In the genomic region with DNA sequence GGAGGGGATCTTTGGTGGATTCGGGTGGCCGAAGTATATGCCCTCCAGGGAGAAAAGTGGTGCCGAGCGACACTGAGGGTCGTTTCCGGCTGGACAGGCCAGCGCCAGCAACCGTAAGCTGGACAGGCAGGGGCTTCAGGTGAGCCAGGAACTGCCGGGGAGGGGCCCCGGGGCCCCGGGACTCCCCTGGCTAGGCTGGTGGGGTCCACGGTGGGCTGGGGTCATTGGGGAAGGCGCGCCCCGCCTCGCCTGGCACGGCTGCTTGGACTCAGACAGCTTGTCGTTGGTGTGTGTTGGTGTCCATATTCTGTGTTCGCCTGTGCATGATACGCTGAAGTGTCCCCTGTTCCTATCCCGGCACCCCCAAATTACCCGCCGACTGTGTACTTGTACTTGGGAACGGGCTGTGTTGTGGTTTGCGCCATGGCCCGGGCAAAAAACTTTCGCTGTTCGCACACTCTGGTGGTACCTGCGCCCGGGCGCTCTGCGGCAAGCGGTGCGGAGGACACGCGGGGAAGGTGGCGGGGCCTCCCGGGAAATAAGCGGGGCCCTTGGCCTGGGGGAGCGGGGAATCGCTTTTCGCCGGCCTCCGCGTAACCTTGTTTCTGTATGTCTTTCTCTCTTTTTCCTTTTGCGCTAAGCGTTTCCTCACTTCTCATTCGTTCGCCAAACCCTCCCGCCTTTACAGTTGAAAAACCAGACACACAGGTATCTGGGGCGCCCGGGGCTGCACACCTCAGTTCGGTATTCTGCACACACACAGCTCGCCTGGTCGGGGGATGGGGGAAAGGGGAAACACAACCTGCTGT, we compare ENCODE assay signal across 12 cellular contexts. TPM values are rescaled to one million over a fixed set of nuclear protein-coding genes. Genes with fewer than 3 reads are reported as not detected.
DNase-seq lines count a peak whose midpoint lies in the region; ATAC-seq, FAIRE-seq and TF ChIP-seq lines count a peak whose summit lies in the region.
"Had no signal": no experiment of that assay in that cellular context is flagged by ENCODE, and none has a peak within 500 bp of the region (broad histone marks: within the 10 kb centered on the region; RNA-seq: fewer than 3 reads in every experiment).

No MANE protein-coding gene starts in this region.

- FAIRE-seq in keratinocyte (lab: Jason Lieb, UNC) (no peak), H54 (lab: Jason Lieb, UNC) (no peak)

- TF ChIP-seq POLR2A in H54 (IDR thresholded peaks at IDR 0.05; ENCODE audit: low read depth, low read length), result no peak

- H3K27me3 ChIP-seq in left ventricle myocardium inferior (ENCODE audit: low read depth) (peaks cover 90% of the 10 kb centered on the region), keratinocyte (ENCODE audit: control insufficient read depth, extremely low read depth, insufficient read depth, low read length) (peaks cover 52% of the 10 kb centered on the region)

- no peaks in the 10 kb centered on the region for H4K20me1 ChIP-seq in keratinocyte (ENCODE audit: control insufficient read depth, extremely low read depth, insufficient read depth, low read length)

- H3K4me3 ChIP-seq in left ventricle myocardium inferior, result peak overlapping the region; percentile 55
- peak overlapping the region; percentile 8 to 51 (median 45) for H3K4me3 ChIP-seq in keratinocyte (ENCODE audit: control insufficient read depth in 2 of 3, extremely low read depth in 1 of 3, insufficient read depth in 2 of 3, low read depth in 1 of 3, low read length in 3 of 3)

- H3K27ac ChIP-seq in left ventricle myocardium inferior (replicated peaks) (no peak overlapping the region), keratinocyte (ENCODE audit: control insufficient read depth, insufficient read depth, low read length) (no peak overlapping the region)
- H3K27ac ChIP-seq: gastroesophageal sphincter had no signal

- H3K4me1 Mint-ChIP-seq in activated naive CD8-positive, alpha-beta T cell treated with anti-CD3 and anti-CD28 coated beads for 36 hours, result peaks cover 7% of the 10 kb centered on the region
- H3K4me1 Mint-ChIP-seq in type B pancreatic cell (ENCODE audit: unreplicated experiment), result peaks cover 15% of the 10 kb centered on the region
- H3K4me1 Mint-ChIP-seq in activated CD4-positive, alpha-beta T cell treated with anti-CD3 and anti-CD28 coated beads, Interleukin-2, amount 10 ng/mL, durations not matched to agents 7 days and 5 days, result peaks cover 18% of the 10 kb centered on the region

- no peaks in the 10 kb centered on the region for H3K79me2 ChIP-seq in keratinocyte (ENCODE audit: control insufficient read depth, insufficient read depth, low read length)

- intact Hi-C loops in left ventricle myocardium inferior (cut with micrococcal nuclease), result no loop called here
- intact Hi-C loops in Right ventricle myocardium superior (cut with DNase I), result no loop called here

- H2AFZ ChIP-seq in keratinocyte (ENCODE audit: control insufficient read depth, low read length), result peak overlapping the region; percentile 1

- H3K4me3 Mint-ChIP-seq in activated naive CD8-positive, alpha-beta T cell treated with anti-CD3 and anti-CD28 coated beads for 36 hours, result peak overlapping the region; percentile 48
- peak overlapping the region; percentile 85 for H3K4me3 Mint-ChIP-seq in type B pancreatic cell
- no peak overlapping the region for H3K4me3 Mint-ChIP-seq in activated CD4-positive, alpha-beta T cell treated with anti-CD3 and anti-CD28 coated beads, Interleukin-2, amount 10 ng/mL, durations not matched to agents 7 days and 5 days

- H3K36me3 ChIP-seq in left ventricle myocardium inferior (no peaks in the 10 kb centered on the region), keratinocyte (ENCODE audit: control insufficient read depth in 2 of 2, extremely low read depth in 1 of 2, insufficient read depth in 2 of 2, low read length in 2 of 2) (no peaks in the 10 kb centered on the region)
- H3K36me3 ChIP-seq: gastroesophageal sphincter had no signal

- no peak overlapping the region for H3K9ac ChIP-seq in keratinocyte (ENCODE audit: control insufficient read depth, extremely low read depth, insufficient read depth, low read length)

- POLR2A ChIA-PET in activated CD4-positive, alpha-beta T cell treated with anti-CD3 and anti-CD28 coated beads, Interleukin-2, amount 10 ng/mL, durations not matched to agents 7 days and 5 days (lab: Charles Lee), result no interaction called here

- peaks cover 32% of the 10 kb centered on the region for H3K4me1 ChIP-seq in left ventricle myocardium inferior
- H3K4me1 ChIP-seq in keratinocyte (ENCODE audit: control insufficient read depth, extremely low read depth, insufficient read depth, low read length), result peaks cover 6% of the 10 kb centered on the region

- peak overlapping the region; percentile 78 for H3K4me2 ChIP-seq in keratinocyte (ENCODE audit: control insufficient read depth, extremely low read depth, insufficient read depth, low read depth, low read length)

- H3K9me3 Mint-ChIP-seq in activated naive CD8-positive, alpha-beta T cell treated with anti-CD3 and anti-CD28 coated beads for 36 hours, result no peaks in the 10 kb centered on the region
- H3K9me3 Mint-ChIP-seq in type B pancreatic cell, result no peaks in the 10 kb centered on the region
- H3K9me3 Mint-ChIP-seq in activated CD4-positive, alpha-beta T cell treated with anti-CD3 and anti-CD28 coated beads, Interleukin-2, amount 10 ng/mL, durations not matched to agents 7 days and 5 days, result no peaks in the 10 kb centered on the region
- H3K9me3 Mint-ChIP-seq: stimulated activated memory B cell treated with anti-CD40 and anti-IgM and Interleukin-4, amounts not matched to agents 10 μg/mL and 1 μg/mL and 100 μg/mL, for 72 hours had no signal

- no peak for DNase-seq in left ventricle myocardium inferior
- no peak for DNase-seq in Right ventricle myocardium superior
- no peak for DNase-seq in activated naive CD8-positive, alpha-beta T cell treated with anti-CD3 and anti-CD28 coated beads for 36 hours
- no peak for DNase-seq in keratinocyte (ENCODE audit: low read depth, low spot score)
- DNase-seq in type B pancreatic cell (ENCODE audit: extremely low spot score, unreplicated experiment), result no peak
- no peak for DNase-seq in activated CD4-positive, alpha-beta T cell treated with anti-CD3 and anti-CD28 coated beads, Interleukin-2, amount 10 ng/mL, durations not matched to agents 7 days and 5 days
- DNase-seq in H54 (ENCODE audit: insufficient read length, low spot score), result no peak
- DNase-seq: NCI-H1048, T1000 had no signal

- dilution Hi-C loops in keratinocyte (cut with MboI; ENCODE audit: extremely low pct_ligation_motif_present, low sequenced_read_pairs), result loop anchor here (25.0 kb wide), 1 partner anchor 357 kb away; no protein-coding TSS in a partner anchor

- H3K27me3 Mint-ChIP-seq in activated naive CD8-positive, alpha-beta T cell treated with anti-CD3 and anti-CD28 coated beads for 36 hours, result peaks cover 73% of the 10 kb centered on the region
- H3K27me3 Mint-ChIP-seq in type B pancreatic cell, result peaks cover 62% of the 10 kb centered on the region
- H3K27me3 Mint-ChIP-seq in activated CD4-positive, alpha-beta T cell treated with anti-CD3 and anti-CD28 coated beads, Interleukin-2, amount 10 ng/mL, durations not matched to agents 7 days and 5 days, result peaks cover 71% of the 10 kb centered on the region

- CTCF ChIA-PET in activated CD4-positive, alpha-beta T cell treated with anti-CD3 and anti-CD28 coated beads, Interleukin-2, amount 10 ng/mL, durations not matched to agents 7 days and 5 days (lab: Charles Lee), result no interaction called here

- H3K9me3 ChIP-seq in left ventricle myocardium inferior (replicated peaks), result no peaks in the 10 kb centered on the region
- H3K9me3 ChIP-seq in keratinocyte (ENCODE audit: control insufficient read depth, low read depth, low read length), result no peaks in the 10 kb centered on the region
- H3K9me3 ChIP-seq: gastroesophageal sphincter had no signal

- TF ChIP-seq CTCF in left ventricle myocardium inferior (IDR thresholded peaks at IDR 0.05; ENCODE audit: borderline replicate concordance) (no peak), keratinocyte (optimal IDR thresholded peaks at IDR 0.05 in 1 of 3, IDR thresholded peaks at IDR 0.05 in 1 of 3, conservative IDR thresholded peaks at IDR 0.05 in 1 of 3; ENCODE audit: extremely low read depth in 1 of 3, insufficient read depth in 2 of 3, low read length in 3 of 3) (no peak), type B pancreatic cell (conservative IDR thresholded peaks at IDR 0.05) (no peak)

- ATAC-seq in Right ventricle myocardium superior (ENCODE audit: poor library complexity), result no peak
- ATAC-seq in GM21390 (IDR thresholded peaks at IDR 0.05; ENCODE audit: unreplicated experiment), result no peak
- ATAC-seq: gastroesophageal sphincter; stimulated activated memory B cell treated with anti-CD40 and anti-IgM and Interleukin-4, amounts not matched to agents 10 μg/mL and 1 μg/mL and 100 μg/mL, for 72 hours had no signal

- H3K9me1 ChIP-seq in keratinocyte (ENCODE audit: control insufficient read depth, extremely low read depth, insufficient read depth, low read length), result no peaks in the 10 kb centered on the region

- H3K36me3 Mint-ChIP-seq in activated naive CD8-positive, alpha-beta T cell treated with anti-CD3 and anti-CD28 coated beads for 36 hours, result no peaks in the 10 kb centered on the region
- no peaks in the 10 kb centered on the region for H3K36me3 Mint-ChIP-seq in type B pancreatic cell
- H3K36me3 Mint-ChIP-seq in activated CD4-positive, alpha-beta T cell treated with anti-CD3 and anti-CD28 coated beads, Interleukin-2, amount 10 ng/mL, durations not matched to agents 7 days and 5 days (ENCODE audit: low read depth), result no peaks in the 10 kb centered on the region
- H3K36me3 Mint-ChIP-seq: stimulated activated memory B cell treated with anti-CD40 and anti-IgM and Interleukin-4, amounts not matched to agents 10 μg/mL and 1 μg/mL and 100 μg/mL, for 72 hours had no signal

- no peak overlapping the region for H3K27ac Mint-ChIP-seq in activated naive CD8-positive, alpha-beta T cell treated with anti-CD3 and anti-CD28 coated beads for 36 hours
- peak overlapping the region; percentile 86 for H3K27ac Mint-ChIP-seq in type B pancreatic cell
- no peak overlapping the region for H3K27ac Mint-ChIP-seq in activated CD4-positive, alpha-beta T cell treated with anti-CD3 and anti-CD28 coated beads, Interleukin-2, amount 10 ng/mL, durations not matched to agents 7 days and 5 days
- H3K27ac Mint-ChIP-seq: stimulated activated memory B cell treated with anti-CD40 and anti-IgM and Interleukin-4, amounts not matched to agents 10 μg/mL and 1 μg/mL and 100 μg/mL, for 72 hours had no signal

RNA-seq across cellular contexts. Expression of a gene that starts 3.2 kb away (rescaled TPM):
- total RNA-seq in left ventricle myocardium inferior (1,444 TPM), Right ventricle myocardium superior (1,453 TPM), type B pancreatic cell (ENCODE audit: low replicate concordance) (1,005 and 1,406 TPM in 2 replicates)
- 100 to 1,000 TPM; 779 to 785 TPM for total RNA-seq in activated naive CD8-positive, alpha-beta T cell treated with anti-CD3 and anti-CD28 coated beads for 36 hours
- 521 to 1,373 TPM (median 560 TPM) in 3 replicates for polyA plus RNA-seq in keratinocyte
- polyA plus RNA-seq in keratinocyte (2011; ENCODE audit: low read depth), result 345 TPM
- 1,324 and 1,529 TPM in 2 replicates for polyA plus RNA-seq in keratinocyte (2011; cell fraction: cytosol; rRNA removed)
- 473 and 571 TPM in 2 replicates for polyA plus RNA-seq in keratinocyte (2011; cell fraction: nucleus; rRNA removed)
- 763 and 836 TPM in 2 replicates for polyA plus RNA-seq in keratinocyte (2012; ENCODE audit: low replicate concordance)
- polyA minus RNA-seq in keratinocyte, result 1,008 to 2,459 TPM (median 1,365 TPM) in 3 replicates
- polyA minus RNA-seq in keratinocyte (2011; cell fraction: cytosol; rRNA and poly(A)+ RNA removed), result 759 TPM
- polyA minus RNA-seq in keratinocyte (2011; cell fraction: nucleus; rRNA and poly(A)+ RNA removed), result 166 and 235 TPM in 2 replicates
- 1,000 to 10,000 TPM; 1,022 to 1,326 TPM for total RNA-seq in activated CD4-positive, alpha-beta T cell treated with anti-CD3 and anti-CD28 coated beads, Interleukin-2, amount 10 ng/mL, durations not matched to agents 7 days and 5 days

RNA-seq across cellular contexts. Expression of a gene that starts 5.0 kb away (rescaled TPM):
- total RNA-seq in left ventricle myocardium inferior, result 0.25 TPM
- 0.13 TPM for total RNA-seq in Right ventricle myocardium superior
- 1 to 10 TPM; 1.0 to 1.3 TPM for total RNA-seq in activated naive CD8-positive, alpha-beta T cell treated with anti-CD3 and anti-CD28 coated beads for 36 hours
- polyA plus RNA-seq in keratinocyte, result 0.25 to 0.37 TPM (median 0.31 TPM) in 3 replicates
- polyA plus RNA-seq in keratinocyte (2011; ENCODE audit: low read depth), result 0.89 TPM
- 0.25 and 0.27 TPM in 2 replicates for polyA plus RNA-seq in keratinocyte (2011; cell fraction: cytosol; rRNA removed)
- 0.24 and 0.32 TPM in 2 replicates for polyA plus RNA-seq in keratinocyte (2011; cell fraction: nucleus; rRNA removed)
- 0.16 TPM in 1 of 2 replicates, not detected in the other for polyA plus RNA-seq in keratinocyte (2012; ENCODE audit: low replicate concordance)
- polyA minus RNA-seq in keratinocyte, result 0.13 to 0.40 TPM in 2 of 3 replicates, not detected in the other
- not detected for polyA minus RNA-seq in keratinocyte (2011; cell fraction: cytosol; rRNA and poly(A)+ RNA removed)
- polyA minus RNA-seq in keratinocyte (2011; cell fraction: nucleus; rRNA and poly(A)+ RNA removed), result 0.32 and 0.62 TPM in 2 replicates
- total RNA-seq in type B pancreatic cell (ENCODE audit: low replicate concordance), result 1.7 and 6.1 TPM in 2 replicates
- total RNA-seq in activated CD4-positive, alpha-beta T cell treated with anti-CD3 and anti-CD28 coated beads, Interleukin-2, amount 10 ng/mL, durations not matched to agents 7 days and 5 days, result 1 to 10 TPM in 1 of 2 experiments, under 1 TPM in 1; 0.96 to 1.5 TPM
